Comparison of ENCODE assay signal across 1 cellular context in the genomic region with DNA sequence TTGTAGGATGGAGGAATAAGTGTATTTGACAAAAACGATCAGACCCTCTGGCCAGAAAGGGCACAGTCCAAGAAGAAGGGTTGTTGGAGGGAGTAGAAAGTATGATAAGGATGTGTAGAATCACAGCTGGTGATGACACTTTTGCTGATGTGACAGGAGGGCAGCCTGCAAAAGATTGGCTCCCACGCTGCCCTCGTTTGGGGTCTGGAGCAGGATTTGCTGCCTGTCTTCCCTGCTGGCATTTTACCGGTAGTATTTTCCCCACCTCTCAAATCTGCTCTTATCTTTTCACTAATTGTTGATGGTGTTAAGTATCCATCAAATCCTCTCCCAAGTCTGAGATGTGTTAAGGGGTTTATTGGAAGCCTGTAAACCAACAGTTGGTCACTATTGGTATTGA.
TF ChIP-seq lines count a peak whose summit lies in the region.

No MANE protein-coding gene starts in this region.

TF ChIP-seq in HEK293, 187 proteins besides CTCF, POLR2A, EP300 and RAD21 (continued from another document):
- TF ChIP-seq OSR2 (tag by site-specific recombination; IDR thresholded peaks at IDR 0.05) (no peak; the same call in 1 of the 2 replicates), ZNF558 (tag by site-specific recombination; IDR thresholded peaks at IDR 0.05) (no peak), ZNF571 (tag by site-specific recombination; IDR thresholded peaks at IDR 0.05) (no peak), ZNF514 (tag by site-specific recombination; IDR thresholded peaks at IDR 0.05) (no peak), SCRT2 (tag by site-specific recombination; IDR thresholded peaks at IDR 0.05) (no peak), ZBTB7A (tag by site-specific recombination; IDR thresholded peaks at IDR 0.05; ENCODE audit: low read depth) (no peak), ZNF211 (tag by site-specific recombination; IDR thresholded peaks at IDR 0.05; ENCODE audit: low read depth) (no peak), ZFP3 (tag by site-specific recombination; IDR thresholded peaks at IDR 0.05; ENCODE audit: low read depth) (no peak), ZNF350 (tag by site-specific recombination; IDR thresholded peaks at IDR 0.05) (no peak), ZNF221 (tag by site-specific recombination; IDR thresholded peaks at IDR 0.05; ENCODE audit: borderline replicate concordance) (no peak), ZBTB21 (tag by site-specific recombination; IDR thresholded peaks at IDR 0.05) (no peak), ZNF596 (tag by site-specific recombination; IDR thresholded peaks at IDR 0.05) (no peak)
- TF ChIP-seq, protein P1, sequence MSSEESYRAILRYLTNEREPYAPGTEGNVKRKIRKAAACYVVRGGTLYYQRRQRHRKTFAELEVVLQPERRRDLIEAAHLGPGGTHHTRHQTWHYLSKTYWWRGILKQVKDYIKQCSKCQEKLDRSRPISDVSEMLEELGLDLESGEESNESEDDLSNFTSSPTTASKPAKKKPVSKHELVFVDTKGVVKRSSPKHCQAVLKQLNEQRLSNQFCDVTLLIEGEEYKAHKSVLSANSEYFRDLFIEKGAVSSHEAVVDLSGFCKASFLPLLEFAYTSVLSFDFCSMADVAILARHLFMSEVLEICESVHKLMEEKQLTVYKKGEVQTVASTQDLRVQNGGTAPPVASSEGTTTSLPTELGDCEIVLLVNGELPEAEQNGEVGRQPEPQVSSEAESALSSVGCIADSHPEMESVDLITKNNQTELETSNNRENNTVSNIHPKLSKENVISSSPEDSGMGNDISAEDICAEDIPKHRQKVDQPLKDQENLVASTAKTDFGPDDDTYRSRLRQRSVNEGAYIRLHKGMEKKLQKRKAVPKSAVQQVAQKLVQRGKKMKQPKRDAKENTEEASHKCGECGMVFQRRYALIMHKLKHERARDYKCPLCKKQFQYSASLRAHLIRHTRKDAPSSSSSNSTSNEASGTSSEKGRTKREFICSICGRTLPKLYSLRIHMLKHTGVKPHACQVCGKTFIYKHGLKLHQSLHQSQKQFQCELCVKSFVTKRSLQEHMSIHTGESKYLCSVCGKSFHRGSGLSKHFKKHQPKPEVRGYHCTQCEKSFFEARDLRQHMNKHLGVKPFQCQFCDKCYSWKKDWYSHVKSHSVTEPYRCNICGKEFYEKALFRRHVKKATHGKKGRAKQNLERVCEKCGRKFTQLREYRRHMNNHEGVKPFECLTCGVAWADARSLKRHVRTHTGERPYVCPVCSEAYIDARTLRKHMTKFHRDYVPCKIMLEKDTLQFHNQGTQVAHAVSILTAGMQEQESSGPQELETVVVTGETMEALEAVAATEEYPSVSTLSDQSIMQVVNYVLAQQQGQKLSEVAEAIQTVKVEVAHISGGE (tag by site-specific recombination; conservative IDR thresholded peaks at IDR 0.05; ENCODE audit: low read depth), result no peak
- TF ChIP-seq, protein P2, sequence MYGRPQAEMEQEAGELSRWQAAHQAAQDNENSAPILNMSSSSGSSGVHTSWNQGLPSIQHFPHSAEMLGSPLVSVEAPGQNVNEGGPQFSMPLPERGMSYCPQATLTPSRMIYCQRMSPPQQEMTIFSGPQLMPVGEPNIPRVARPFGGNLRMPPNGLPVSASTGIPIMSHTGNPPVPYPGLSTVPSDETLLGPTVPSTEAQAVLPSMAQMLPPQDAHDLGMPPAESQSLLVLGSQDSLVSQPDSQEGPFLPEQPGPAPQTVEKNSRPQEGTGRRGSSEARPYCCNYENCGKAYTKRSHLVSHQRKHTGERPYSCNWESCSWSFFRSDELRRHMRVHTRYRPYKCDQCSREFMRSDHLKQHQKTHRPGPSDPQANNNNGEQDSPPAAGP (tag by site-specific recombination; IDR thresholded peaks at IDR 0.05), result no peak
- TF ChIP-seq, protein P3, sequence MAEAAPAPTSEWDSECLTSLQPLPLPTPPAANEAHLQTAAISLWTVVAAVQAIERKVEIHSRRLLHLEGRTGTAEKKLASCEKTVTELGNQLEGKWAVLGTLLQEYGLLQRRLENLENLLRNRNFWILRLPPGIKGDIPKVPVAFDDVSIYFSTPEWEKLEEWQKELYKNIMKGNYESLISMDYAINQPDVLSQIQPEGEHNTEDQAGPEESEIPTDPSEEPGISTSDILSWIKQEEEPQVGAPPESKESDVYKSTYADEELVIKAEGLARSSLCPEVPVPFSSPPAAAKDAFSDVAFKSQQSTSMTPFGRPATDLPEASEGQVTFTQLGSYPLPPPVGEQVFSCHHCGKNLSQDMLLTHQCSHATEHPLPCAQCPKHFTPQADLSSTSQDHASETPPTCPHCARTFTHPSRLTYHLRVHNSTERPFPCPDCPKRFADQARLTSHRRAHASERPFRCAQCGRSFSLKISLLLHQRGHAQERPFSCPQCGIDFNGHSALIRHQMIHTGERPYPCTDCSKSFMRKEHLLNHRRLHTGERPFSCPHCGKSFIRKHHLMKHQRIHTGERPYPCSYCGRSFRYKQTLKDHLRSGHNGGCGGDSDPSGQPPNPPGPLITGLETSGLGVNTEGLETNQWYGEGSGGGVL (tag by site-specific recombination; IDR thresholded peaks at IDR 0.05), result no peak
- TF ChIP-seq, protein P4, sequence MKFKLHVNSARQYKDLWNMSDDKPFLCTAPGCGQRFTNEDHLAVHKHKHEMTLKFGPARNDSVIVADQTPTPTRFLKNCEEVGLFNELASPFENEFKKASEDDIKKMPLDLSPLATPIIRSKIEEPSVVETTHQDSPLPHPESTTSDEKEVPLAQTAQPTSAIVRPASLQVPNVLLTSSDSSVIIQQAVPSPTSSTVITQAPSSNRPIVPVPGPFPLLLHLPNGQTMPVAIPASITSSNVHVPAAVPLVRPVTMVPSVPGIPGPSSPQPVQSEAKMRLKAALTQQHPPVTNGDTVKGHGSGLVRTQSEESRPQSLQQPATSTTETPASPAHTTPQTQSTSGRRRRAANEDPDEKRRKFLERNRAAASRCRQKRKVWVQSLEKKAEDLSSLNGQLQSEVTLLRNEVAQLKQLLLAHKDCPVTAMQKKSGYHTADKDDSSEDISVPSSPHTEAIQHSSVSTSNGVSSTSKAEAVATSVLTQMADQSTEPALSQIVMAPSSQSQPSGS (tag by site-specific recombination; IDR thresholded peaks at IDR 0.05; ENCODE audit: low read depth), result no peak
- TF ChIP-seq, protein P5, sequence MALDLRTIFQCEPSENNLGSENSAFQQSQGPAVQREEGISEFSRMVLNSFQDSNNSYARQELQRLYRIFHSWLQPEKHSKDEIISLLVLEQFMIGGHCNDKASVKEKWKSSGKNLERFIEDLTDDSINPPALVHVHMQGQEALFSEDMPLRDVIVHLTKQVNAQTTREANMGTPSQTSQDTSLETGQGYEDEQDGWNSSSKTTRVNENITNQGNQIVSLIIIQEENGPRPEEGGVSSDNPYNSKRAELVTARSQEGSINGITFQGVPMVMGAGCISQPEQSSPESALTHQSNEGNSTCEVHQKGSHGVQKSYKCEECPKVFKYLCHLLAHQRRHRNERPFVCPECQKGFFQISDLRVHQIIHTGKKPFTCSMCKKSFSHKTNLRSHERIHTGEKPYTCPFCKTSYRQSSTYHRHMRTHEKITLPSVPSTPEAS (tag by site-specific recombination; IDR thresholded peaks at IDR 0.05), result no peak
- TF ChIP-seq, protein P6, sequence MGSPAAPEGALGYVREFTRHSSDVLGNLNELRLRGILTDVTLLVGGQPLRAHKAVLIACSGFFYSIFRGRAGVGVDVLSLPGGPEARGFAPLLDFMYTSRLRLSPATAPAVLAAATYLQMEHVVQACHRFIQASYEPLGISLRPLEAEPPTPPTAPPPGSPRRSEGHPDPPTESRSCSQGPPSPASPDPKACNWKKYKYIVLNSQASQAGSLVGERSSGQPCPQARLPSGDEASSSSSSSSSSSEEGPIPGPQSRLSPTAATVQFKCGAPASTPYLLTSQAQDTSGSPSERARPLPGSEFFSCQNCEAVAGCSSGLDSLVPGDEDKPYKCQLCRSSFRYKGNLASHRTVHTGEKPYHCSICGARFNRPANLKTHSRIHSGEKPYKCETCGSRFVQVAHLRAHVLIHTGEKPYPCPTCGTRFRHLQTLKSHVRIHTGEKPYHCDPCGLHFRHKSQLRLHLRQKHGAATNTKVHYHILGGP (tag by site-specific recombination; IDR thresholded peaks at IDR 0.05), result no peak
